20 cellular contexts compared by ENCODE assay signal in genomic region chr2:153986488-153987229, GRCh38.
DNase-seq lines count a peak whose midpoint lies in the region; ATAC-seq and TF ChIP-seq lines count a peak whose summit lies in the region.
"Had no signal": no experiment of that assay in that cellular context is flagged by ENCODE, and none has a peak within 500 bp of the region (broad histone marks: within the 10 kb centered on the region; RNA-seq: fewer than 3 reads in every experiment).

No MANE protein-coding gene starts in this region.

- no peak overlapping the region for H2BK12ac ChIP-seq in neuronal stem cell (ENCODE audit: low read length)

- ATAC-seq in GM19324 (IDR thresholded peaks at IDR 0.05; ENCODE audit: low FRiP score, unreplicated experiment): no peak
- ATAC-seq: activated CD4-positive, alpha-beta T cell treated with anti-CD3 and anti-CD28 coated beads for 36 hours; body of pancreas had no signal

- H3K9me3 Mint-ChIP-seq in activated T-cell treated with anti-CD3 and anti-CD28 coated beads, Interleukin-2, amount 50 U/mL, for 24 hours: peaks cover 5% of the 10 kb centered on the region
- H3K9me3 Mint-ChIP-seq: mesothelial cell of epicardium had no signal

- DNase-seq in GM23248: peak; percentile 27
- DNase-seq in NCI-H460 (ENCODE audit: extremely low read depth, low read depth): peak; percentile 84
- DNase-seq in cardiac fibroblast (ENCODE audit: low read depth in 2 of 2): peak; percentile 18 to 33
- peak; percentile 6 for DNase-seq in neuronal stem cell (ENCODE audit: low spot score)
- DNase-seq in activated T-cell treated with anti-CD3 and anti-CD28 coated beads, Interleukin-2, amount 50 U/mL, for 24 hours: no peak
- DNase-seq in GM19238 (ENCODE audit: insufficient read length, low spot score): no peak
- DNase-seq in KBM-7: no peak
- DNase-seq: activated CD4-positive, alpha-beta T cell treated with anti-CD3 and anti-CD28 coated beads for 36 hours; activated CD8-positive, alpha-beta memory T cell treated with anti-CD3 and anti-CD28 coated beads, Interleukin-2, amount 50 U/mL, for 48 hours; activated naive CD4-positive, alpha-beta T cell treated with Interleukin-2 at 50 U/mL for 16 hours; AML-193; body of pancreas; IMR-90; kidney; NCI-H2171; SIG-M5; T-helper 9 cell had no signal

- H3K4me1 Mint-ChIP-seq in activated T-cell treated with anti-CD3 and anti-CD28 coated beads, Interleukin-2, amount 50 U/mL, for 24 hours (ENCODE audit: low read depth): no peaks in the 10 kb centered on the region
- H3K4me1 Mint-ChIP-seq: activated CD4-positive, alpha-beta T cell treated with anti-CD3 and anti-CD28 coated beads for 36 hours had no signal

- H2BK15ac ChIP-seq in neuronal stem cell (ENCODE audit: low read length): no peak overlapping the region

- H3K4me1 ChIP-seq in GM23248 (ENCODE audit: insufficient read depth) (no peaks in the 10 kb centered on the region), neuronal stem cell (ENCODE audit: control insufficient read depth in 2 of 2, insufficient read depth in 1 of 2, low read depth in 1 of 2, low read length in 2 of 2) (peaks cover 0 to 4% of the 10 kb centered on the region in 2 donors)
- H3K4me1 ChIP-seq: body of pancreas had no signal

- H3K9me2 ChIP-seq in GM23248 (ENCODE audit: insufficient read depth): no peaks in the 10 kb centered on the region

- H3K18ac ChIP-seq in neuronal stem cell (ENCODE audit: low read length): no peak overlapping the region

- no peaks in the 10 kb centered on the region for H3K36me3 Mint-ChIP-seq in activated T-cell treated with anti-CD3 and anti-CD28 coated beads, Interleukin-2, amount 50 U/mL, for 24 hours (ENCODE audit: low read depth)
- H3K36me3 Mint-ChIP-seq: mesothelial cell of epicardium had no signal

- H2AK5ac ChIP-seq in neuronal stem cell (ENCODE audit: low read depth, low read length): no peak overlapping the region

- H2AFZ ChIP-seq in GM23248 (peak overlapping the region; percentile 44; the same call in 1 of the 2 replicates), neuronal stem cell (ENCODE audit: low read length) (peak overlapping the region; percentile 40)

- H3K4ac ChIP-seq in neuronal stem cell (ENCODE audit: low read length): no peak overlapping the region

- H3K79me1 ChIP-seq in neuronal stem cell (ENCODE audit: low read depth, low read length): no peaks in the 10 kb centered on the region

- H3K4me2 ChIP-seq in GM23248 (ENCODE audit: unreplicated experiment) (no peak overlapping the region), neuronal stem cell (ENCODE audit: insufficient read depth, low read length, poor library complexity, severe bottlenecking) (no peak overlapping the region)

- no peak overlapping the region for H3K4me3 Mint-ChIP-seq in activated T-cell treated with anti-CD3 and anti-CD28 coated beads, Interleukin-2, amount 50 U/mL, for 24 hours
- H3K4me3 Mint-ChIP-seq: activated CD4-positive, alpha-beta T cell treated with anti-CD3 and anti-CD28 coated beads for 36 hours; mesothelial cell of epicardium had no signal

- no peaks in the 10 kb centered on the region for H3K27me3 Mint-ChIP-seq in activated T-cell treated with anti-CD3 and anti-CD28 coated beads, Interleukin-2, amount 50 U/mL, for 24 hours
- H3K27me3 Mint-ChIP-seq: activated CD4-positive, alpha-beta T cell treated with anti-CD3 and anti-CD28 coated beads for 36 hours had no signal

- no peaks in the 10 kb centered on the region for H3K36me3 ChIP-seq in GM23248 (ENCODE audit: low read depth)
- no peaks in the 10 kb centered on the region for H3K36me3 ChIP-seq in neuronal stem cell (replicated peaks in 1 of 2; ENCODE audit: control insufficient read depth in 2 of 2, insufficient read depth in 2 of 2, low read length in 2 of 2)
- H3K36me3 ChIP-seq: thoracic aorta had no signal

- 20 to 22% methylated on average over 9 of the region's 9 CpGs for WGBS in GM23248 (ENCODE audit: low coverage in 1 of 2, low lambda C conversion rate in 2 of 2, missing lambda C conversion rate in 2 of 2), 2 experiments
- no CpG with 5 or more reads among the region's 9 CpGs for WGBS in neuronal stem cell (ENCODE audit: extremely low coverage in 2 of 2, insufficient read length in 2 of 2, insufficient replicate concordance in 1 of 2), 2 donors

- H3K4me3 ChIP-seq in GM23248 (no peak overlapping the region), cardiac fibroblast (replicated peaks in 1 of 2; ENCODE audit: low read depth in 2 of 2, low read length in 2 of 2) (no peak overlapping the region), neuronal stem cell (ENCODE audit: low read length in 2 of 2) (no peak overlapping the region)
- H3K4me3 ChIP-seq: body of pancreas, thoracic aorta had no signal

- no peak for TF ChIP-seq CTCF in cardiac fibroblast (IDR thresholded peaks at IDR 0.05; ENCODE audit: low read depth, low read length)

- no peak overlapping the region for H3K14ac ChIP-seq in neuronal stem cell (ENCODE audit: low read length)

- in situ Hi-C loops in GM23248 (cut with MboI): no loop called here
- in situ Hi-C loops in KBM-7 (cut with MboI; ENCODE audit: low pct_unique_long_range_greater_than_20kb, low sequenced_read_pairs): no loop called here

- H3K23ac ChIP-seq in neuronal stem cell (ENCODE audit: low read depth, low read length, poor library complexity): no peak overlapping the region

- H3K27ac Mint-ChIP-seq in activated T-cell treated with anti-CD3 and anti-CD28 coated beads, Interleukin-2, amount 50 U/mL, for 24 hours: no peak overlapping the region
- H3K27ac Mint-ChIP-seq: activated CD4-positive, alpha-beta T cell treated with anti-CD3 and anti-CD28 coated beads for 36 hours; mesothelial cell of epicardium had no signal

- H3K27ac ChIP-seq in GM23248 (no peak overlapping the region), neuronal stem cell (replicated peaks; ENCODE audit: low read length) (no peak overlapping the region)
- H3K27ac ChIP-seq: body of pancreas, thoracic aorta had no signal

- no peak overlapping the region for H4K8ac ChIP-seq in neuronal stem cell (ENCODE audit: low read depth, low read length)

- H3K27me3 ChIP-seq in GM23248 (replicated peaks; ENCODE audit: insufficient read depth) (no peaks in the 10 kb centered on the region), neuronal stem cell (ENCODE audit: control insufficient read depth in 3 of 3, insufficient read depth in 3 of 3, low read depth in 1 of 3, low read length in 3 of 3) (no peaks in the 10 kb centered on the region)
- H3K27me3 ChIP-seq: body of pancreas had no signal

- no peak overlapping the region for H3K9ac ChIP-seq in GM23248
- no peak overlapping the region for H3K9ac ChIP-seq in neuronal stem cell (ENCODE audit: low read depth, low read length, poor library complexity)

- H4K20me1 ChIP-seq in GM23248 (ENCODE audit: insufficient read depth): no peaks in the 10 kb centered on the region

- no peak overlapping the region for H2BK5ac ChIP-seq in neuronal stem cell (ENCODE audit: low read length)

- no peaks in the 10 kb centered on the region for H3K9me3 ChIP-seq in GM23248 (ENCODE audit: low read depth)
- H3K9me3 ChIP-seq in neuronal stem cell (replicated peaks in 1 of 2; ENCODE audit: control insufficient read depth in 2 of 2, insufficient read depth in 1 of 2, low read depth in 1 of 2, low read length in 2 of 2): no peaks in the 10 kb centered on the region
- H3K9me3 ChIP-seq: body of pancreas, thoracic aorta had no signal

- H3K79me2 ChIP-seq in GM23248 (ENCODE audit: insufficient read depth): no peaks in the 10 kb centered on the region

- H2BK120ac ChIP-seq in neuronal stem cell (ENCODE audit: low read depth, low read length): no peak overlapping the region

- no peak overlapping the region for H4K91ac ChIP-seq in neuronal stem cell (ENCODE audit: low read depth, low read length, poor library complexity)

- no peaks in the 10 kb centered on the region for H3F3A ChIP-seq in GM23248 (ENCODE audit: insufficient read depth)

Comparison
In these comparisons a context has a peak if more than half of its experiments do, and no peak if none do; other contexts are left out.
1. DNase-seq: peak in GM23248 (single experiment), NCI-H460 (single experiment), cardiac fibroblast (2 of 2) and neuronal stem cell (single experiment); none in activated T-cell treated with anti-CD3 and anti-CD28 coated beads, Interleukin-2, amount 50 U/mL, for 24 hours (single experiment), GM19238 (single experiment) and KBM-7 (single experiment).